2 cellular contexts compared by ENCODE assay signal in genomic region chr14:50067723-50068495, GRCh38.
TF ChIP-seq lines count a peak whose summit lies in the region.

No MANE protein-coding gene starts in this region.

TF ChIP-seq in SK-N-SH treated with all-trans-retinoic acid at 6 μM for 48 hours, 23 proteins besides CTCF, POLR2A, EP300 and RAD21 (continued from another document):
- TF ChIP-seq, protein P1, sequence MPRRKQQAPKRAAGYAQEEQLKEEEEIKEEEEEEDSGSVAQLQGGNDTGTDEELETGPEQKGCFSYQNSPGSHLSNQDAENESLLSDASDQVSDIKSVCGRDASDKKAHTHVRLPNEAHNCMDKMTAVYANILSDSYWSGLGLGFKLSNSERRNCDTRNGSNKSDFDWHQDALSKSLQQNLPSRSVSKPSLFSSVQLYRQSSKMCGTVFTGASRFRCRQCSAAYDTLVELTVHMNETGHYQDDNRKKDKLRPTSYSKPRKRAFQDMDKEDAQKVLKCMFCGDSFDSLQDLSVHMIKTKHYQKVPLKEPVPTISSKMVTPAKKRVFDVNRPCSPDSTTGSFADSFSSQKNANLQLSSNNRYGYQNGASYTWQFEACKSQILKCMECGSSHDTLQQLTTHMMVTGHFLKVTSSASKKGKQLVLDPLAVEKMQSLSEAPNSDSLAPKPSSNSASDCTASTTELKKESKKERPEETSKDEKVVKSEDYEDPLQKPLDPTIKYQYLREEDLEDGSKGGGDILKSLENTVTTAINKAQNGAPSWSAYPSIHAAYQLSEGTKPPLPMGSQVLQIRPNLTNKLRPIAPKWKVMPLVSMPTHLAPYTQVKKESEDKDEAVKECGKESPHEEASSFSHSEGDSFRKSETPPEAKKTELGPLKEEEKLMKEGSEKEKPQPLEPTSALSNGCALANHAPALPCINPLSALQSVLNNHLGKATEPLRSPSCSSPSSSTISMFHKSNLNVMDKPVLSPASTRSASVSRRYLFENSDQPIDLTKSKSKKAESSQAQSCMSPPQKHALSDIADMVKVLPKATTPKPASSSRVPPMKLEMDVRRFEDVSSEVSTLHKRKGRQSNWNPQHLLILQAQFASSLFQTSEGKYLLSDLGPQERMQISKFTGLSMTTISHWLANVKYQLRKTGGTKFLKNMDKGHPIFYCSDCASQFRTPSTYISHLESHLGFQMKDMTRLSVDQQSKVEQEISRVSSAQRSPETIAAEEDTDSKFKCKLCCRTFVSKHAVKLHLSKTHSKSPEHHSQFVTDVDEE (CRISPR knock-in tag; IDR thresholded peaks at IDR 0.05), result no peak
- no peak for TF ChIP-seq ZNF70 (CRISPR knock-in tag; IDR thresholded peaks at IDR 0.05)
TF ChIP-seq in SK-N-SH treated with all-trans-retinoic acid at 6 μM for 48 hours: peak in this region for 0.

TF ChIP-seq in SK-N-SH, 30 proteins besides CTCF, POLR2A, EP300 and RAD21 (continued from another document):
- TF ChIP-seq IRF3 (IDR thresholded peaks at IDR 0.05; ENCODE audit: low read depth, low read length) (no peak), SIN3A (IDR thresholded peaks at IDR 0.05; ENCODE audit: borderline replicate concordance, low read depth, low read length) (no peak), FOXM1 (IDR thresholded peaks at IDR 0.05; ENCODE audit: low read depth) (no peak)
- TF ChIP-seq, protein P2, sequence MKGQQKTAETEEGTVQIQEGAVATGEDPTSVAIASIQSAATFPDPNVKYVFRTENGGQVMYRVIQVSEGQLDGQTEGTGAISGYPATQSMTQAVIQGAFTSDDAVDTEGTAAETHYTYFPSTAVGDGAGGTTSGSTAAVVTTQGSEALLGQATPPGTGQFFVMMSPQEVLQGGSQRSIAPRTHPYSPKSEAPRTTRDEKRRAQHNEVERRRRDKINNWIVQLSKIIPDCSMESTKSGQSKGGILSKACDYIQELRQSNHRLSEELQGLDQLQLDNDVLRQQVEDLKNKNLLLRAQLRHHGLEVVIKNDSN (IDR thresholded peaks at IDR 0.05; ENCODE audit: borderline replicate concordance, low read depth), result no peak
